Comparison of ENCODE assay signal across 8 cellular contexts in the genomic region with DNA sequence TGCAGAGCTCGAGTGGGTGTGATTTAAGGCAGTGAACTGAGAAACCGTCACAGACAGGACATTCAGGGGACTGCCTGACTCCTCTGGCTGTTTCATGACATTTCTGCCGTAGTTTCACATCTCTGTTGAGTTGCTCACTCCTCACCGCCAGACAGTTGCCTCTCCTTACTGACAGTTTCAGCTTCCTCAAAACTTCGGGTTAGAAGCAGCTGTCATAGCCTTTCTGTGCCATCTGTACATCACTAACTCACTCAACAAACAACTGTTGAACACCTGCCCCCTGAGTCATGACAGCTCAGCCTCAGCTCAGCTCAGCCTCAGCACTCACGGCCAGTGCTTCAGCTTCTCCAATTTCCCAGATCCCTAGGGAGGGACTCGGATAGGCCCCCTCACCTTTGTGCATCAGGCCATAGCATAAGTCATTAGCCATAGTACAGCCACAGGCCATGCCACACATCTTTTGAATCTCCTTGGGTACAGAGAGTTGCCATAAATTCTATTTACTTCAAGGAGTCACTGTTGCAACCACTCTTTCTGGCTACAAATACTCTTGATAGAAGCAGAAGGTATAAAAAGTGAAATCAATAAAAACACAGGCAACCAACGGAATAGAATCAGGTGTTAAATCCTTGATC. TPM values are rescaled to one million over a fixed set of nuclear protein-coding genes. Genes with fewer than 3 reads are reported as not detected.
A peak's percentile ranks its signal among the peaks of the same experiment; 100 is the strongest.
DNase-seq lines count a peak whose midpoint lies in the region; ATAC-seq and TF ChIP-seq lines count a peak whose summit lies in the region.

No MANE protein-coding gene starts in this region.

- CTCF ChIA-PET in OCI-LY7 (lab: Charles Lee; ENCODE audit: unreplicated experiment): interaction anchor here (0.6 kb wide), 1 partner anchor 34 kb away, joined by 3 read pairs; no protein-coding TSS in a partner anchor

- no TSS peak for BruUV-seq in OCI-LY7 (replicated peaks; lab: Mats Ljungman, UMichigan)

- H3K36me3 ChIP-seq in OCI-LY7 (ENCODE audit: insufficient read depth, low read length) (peaks cover 8% of the 10 kb centered on the region), mesendoderm (ENCODE audit: control insufficient read depth, insufficient read depth, low read length) (no peaks in the 10 kb centered on the region)

- no peaks in the 10 kb centered on the region for H3K9me3 Mint-ChIP-seq in type B pancreatic cell

- peak; percentile 48 for DNase-seq in activated CD8-positive, alpha-beta memory T cell treated with anti-CD3 and anti-CD28 coated beads, Interleukin-2, amount 50 U/mL, for 48 hours
- DNase-seq in activated CD8-positive, alpha-beta memory T cell treated with anti-CD3 and anti-CD28 coated beads for 24 hours: no peak
- DNase-seq in OCI-LY7 (ENCODE audit: low spot score) (peak; percentile 95), medulla oblongata (ENCODE audit: extremely low spot score) (peak; percentile 75), mesendoderm (no peak), type B pancreatic cell (ENCODE audit: extremely low spot score, unreplicated experiment) (no peak), KG1 (lab: John Stamatoyannopoulos, UW) (no peak)

- H3K9me3 ChIP-seq in OCI-LY7 (ENCODE audit: low read length): peaks cover 9% of the 10 kb centered on the region; the same call in 1 of the 2 replicates

- WGBS in mesendoderm (ENCODE audit: extremely low coverage, insufficient coverage, low lambda C conversion rate): no CpG with 5 or more reads among the region's 8 CpGs

- no peaks in the 10 kb centered on the region for H3K79me1 ChIP-seq in mesendoderm (ENCODE audit: low read length)

- no peak overlapping the region for H3K56ac ChIP-seq in mesendoderm (ENCODE audit: low read length)

- peaks cover 61% of the 10 kb centered on the region for H3K4me1 ChIP-seq in OCI-LY7 (ENCODE audit: insufficient read depth, low read length, poor library complexity, severe bottlenecking)
- H3K4me1 ChIP-seq in mesendoderm (ENCODE audit: control insufficient read depth, low read depth, low read length): no peaks in the 10 kb centered on the region

- H3K4ac ChIP-seq in mesendoderm (ENCODE audit: low read depth, low read length): no peak overlapping the region

- H3K4me2 ChIP-seq in OCI-LY7 (ENCODE audit: low read length): peak overlapping the region; percentile 64
- H3K4me2 ChIP-seq in mesendoderm (ENCODE audit: low read length): no peak overlapping the region

- no peaks in the 10 kb centered on the region for H3K27me3 ChIP-seq in mesendoderm (ENCODE audit: insufficient read depth, low read length, poor library complexity)

- H3K27me3 Mint-ChIP-seq in type B pancreatic cell: no peaks in the 10 kb centered on the region

- peak overlapping the region; percentile 44 for H3K4me3 ChIP-seq in OCI-LY7 (ENCODE audit: low read depth, low read length, poor library complexity, severe bottlenecking)
- no peak overlapping the region for H3K4me3 ChIP-seq in mesendoderm (ENCODE audit: low read length)

- H2AFZ ChIP-seq in OCI-LY7 (ENCODE audit: low read length): peak overlapping the region; percentile 56; the same call in 1 of the 2 replicates

- H2AK5ac ChIP-seq in mesendoderm (ENCODE audit: low read length): no peak overlapping the region

- H3K23ac ChIP-seq in mesendoderm (ENCODE audit: low read length): no peak overlapping the region

- H3K36me3 Mint-ChIP-seq in type B pancreatic cell: no peaks in the 10 kb centered on the region

- H2BK5ac ChIP-seq in mesendoderm (ENCODE audit: low read length): no peak overlapping the region

- no peak overlapping the region for H2BK120ac ChIP-seq in mesendoderm (ENCODE audit: low read depth, low read length)

- no peak for TF ChIP-seq CTCF in OCI-LY7 (conservative IDR thresholded peaks at IDR 0.05; ENCODE audit: low read length)
- TF ChIP-seq CTCF in type B pancreatic cell (conservative IDR thresholded peaks at IDR 0.05): no peak

- no peak overlapping the region for H3K9ac ChIP-seq in mesendoderm (ENCODE audit: low read length)

- H3K4me3 Mint-ChIP-seq in type B pancreatic cell: no peak overlapping the region

- H2BK15ac ChIP-seq in mesendoderm (replicated peaks; ENCODE audit: low read depth): no peak overlapping the region

- no peak overlapping the region for H4K8ac ChIP-seq in mesendoderm (ENCODE audit: low read depth, low read length)

- H3K9me2 ChIP-seq in OCI-LY7 (ENCODE audit: insufficient read depth, low read length): no peaks in the 10 kb centered on the region

- no peaks in the 10 kb centered on the region for H4K20me1 ChIP-seq in OCI-LY7 (ENCODE audit: insufficient read depth, low read length)

- H3K79me2 ChIP-seq in OCI-LY7 (ENCODE audit: insufficient read depth, low read depth, low read length) (0 out of 2 replicates have a peak, but pooled peaks cover under 1% of the 10 kb centered on the region), mesendoderm (ENCODE audit: control insufficient read depth, insufficient read depth, low read length) (no peaks in the 10 kb centered on the region)

- peaks cover 6% of the 10 kb centered on the region for H3K4me1 Mint-ChIP-seq in type B pancreatic cell (ENCODE audit: unreplicated experiment)

- intact Hi-C loops in OCI-LY7 (cut with micrococcal nuclease; ENCODE audit: unreplicated experiment): loop anchor here (1.0 kb wide), 2 partner anchors 11 to 34 kb away; no protein-coding TSS in a partner anchor

- POLR2A ChIA-PET in OCI-LY7 (lab: Charles Lee): interaction anchor here (0.6 to 4.5 kb wide), 9 partner anchors 9 to 47 kb away, joined by 3 to 29 read pairs (median 4); no protein-coding TSS in a partner anchor

- no peak overlapping the region for H4K5ac ChIP-seq in mesendoderm (ENCODE audit: low read length)

- ATAC-seq in HG02938 (IDR thresholded peaks at IDR 0.05; ENCODE audit: unreplicated experiment): peak; percentile 92

- no peak overlapping the region for H3K27ac Mint-ChIP-seq in type B pancreatic cell

- H3K27ac ChIP-seq in OCI-LY7 (ENCODE audit: low read depth, low read length, poor library complexity, severe bottlenecking): peak overlapping the region; percentile 92
- H3K27ac ChIP-seq in mesendoderm (ENCODE audit: low read depth, low read length): no peak overlapping the region

- H3K18ac ChIP-seq in mesendoderm (ENCODE audit: low read length): no peak overlapping the region

RNA-seq across cellular contexts. Expression of a gene that starts 6.2 kb away (rescaled TPM):
- 46.7 and 53.3 TPM in 2 replicates for total RNA-seq in OCI-LY7 (2014; rRNA removed; shearing (Covaris generic))
- total RNA-seq in OCI-LY7 (2022) (72.8 and 87.3 TPM in 2 replicates), type B pancreatic cell (ENCODE audit: low replicate concordance) (24.6 and 28.8 TPM in 2 replicates)
- polyA plus RNA-seq in mesendoderm (2013, experiment 1 of 2): 15.5 TPM
- 15.1 TPM for polyA plus RNA-seq in mesendoderm (2013, experiment 2 of 2)

RNA-seq across cellular contexts. Expression of a gene that starts 23.3 kb away (rescaled TPM):
- total RNA-seq in OCI-LY7 (2014; rRNA removed; shearing (Covaris generic)): not detected in 2 replicates
- 0.32 and 0.41 TPM in 2 replicates for total RNA-seq in OCI-LY7 (2022)
- polyA plus RNA-seq in mesendoderm (2013, experiment 1 of 2): 4.1 TPM
- polyA plus RNA-seq in mesendoderm (2013, experiment 2 of 2): 4.2 TPM
- total RNA-seq in type B pancreatic cell (ENCODE audit: low replicate concordance): 2.5 and 2.6 TPM in 2 replicates

Comparison
In these comparisons a context has a peak if more than half of its experiments do, and no peak if none do; other contexts are left out.
1. DNase-seq: peak in activated CD8-positive, alpha-beta memory T cell treated with anti-CD3 and anti-CD28 coated beads, Interleukin-2, amount 50 U/mL, for 48 hours (single experiment), OCI-LY7 (single experiment) and medulla oblongata (single experiment); none in activated CD8-positive, alpha-beta memory T cell treated with anti-CD3 and anti-CD28 coated beads for 24 hours (single experiment), mesendoderm (single experiment), type B pancreatic cell (single experiment) and KG1 (single experiment).